Comparison of ENCODE assay signal across 8 cellular contexts in the genomic region with DNA sequence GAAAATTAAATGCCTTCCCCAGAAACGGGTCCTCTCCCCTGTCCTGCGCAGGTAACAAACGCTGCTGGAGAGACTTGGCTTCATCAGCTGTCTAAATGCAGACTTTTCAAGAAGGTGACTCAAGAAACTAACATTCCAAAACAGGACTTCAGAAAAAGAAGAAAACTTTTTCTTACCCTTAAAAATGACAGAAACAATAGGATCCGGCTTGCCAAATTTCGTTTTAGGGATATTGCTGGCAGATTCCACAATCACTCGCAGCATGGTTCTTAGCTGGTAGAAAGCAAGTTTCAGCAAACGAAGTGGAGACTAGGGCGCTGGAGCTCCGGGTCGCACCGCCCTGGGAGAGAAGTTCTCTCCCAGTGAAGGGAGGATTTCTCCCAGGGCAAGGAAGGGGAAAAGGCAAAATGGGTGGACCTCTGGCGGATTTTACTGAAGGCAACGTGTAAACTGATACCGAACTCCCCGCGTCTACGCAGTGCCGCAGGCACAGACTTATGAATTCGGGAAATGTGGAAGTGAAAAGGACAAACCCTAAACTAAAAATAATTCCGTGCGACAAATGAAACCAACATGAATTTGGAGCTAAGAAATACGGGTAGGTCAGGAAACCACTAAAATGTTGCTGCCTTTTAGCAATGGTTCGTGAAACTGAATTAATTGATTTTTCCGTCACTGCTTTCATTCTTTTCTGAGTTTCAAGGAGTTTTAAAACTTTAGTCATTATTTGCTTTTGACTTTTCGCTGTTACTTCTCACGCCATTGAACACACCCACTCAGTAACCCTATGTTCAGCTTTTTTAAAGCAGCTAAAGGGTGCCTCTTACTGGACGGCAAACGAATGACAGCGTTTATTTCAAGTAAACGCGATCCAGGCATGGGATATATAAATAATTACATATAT. TPM values are rescaled to one million over a fixed set of nuclear protein-coding genes. Genes with fewer than 3 reads are reported as not detected.
DNase-seq lines count a peak whose midpoint lies in the region; ATAC-seq and TF ChIP-seq lines count a peak whose summit lies in the region.

A gene with protein sequence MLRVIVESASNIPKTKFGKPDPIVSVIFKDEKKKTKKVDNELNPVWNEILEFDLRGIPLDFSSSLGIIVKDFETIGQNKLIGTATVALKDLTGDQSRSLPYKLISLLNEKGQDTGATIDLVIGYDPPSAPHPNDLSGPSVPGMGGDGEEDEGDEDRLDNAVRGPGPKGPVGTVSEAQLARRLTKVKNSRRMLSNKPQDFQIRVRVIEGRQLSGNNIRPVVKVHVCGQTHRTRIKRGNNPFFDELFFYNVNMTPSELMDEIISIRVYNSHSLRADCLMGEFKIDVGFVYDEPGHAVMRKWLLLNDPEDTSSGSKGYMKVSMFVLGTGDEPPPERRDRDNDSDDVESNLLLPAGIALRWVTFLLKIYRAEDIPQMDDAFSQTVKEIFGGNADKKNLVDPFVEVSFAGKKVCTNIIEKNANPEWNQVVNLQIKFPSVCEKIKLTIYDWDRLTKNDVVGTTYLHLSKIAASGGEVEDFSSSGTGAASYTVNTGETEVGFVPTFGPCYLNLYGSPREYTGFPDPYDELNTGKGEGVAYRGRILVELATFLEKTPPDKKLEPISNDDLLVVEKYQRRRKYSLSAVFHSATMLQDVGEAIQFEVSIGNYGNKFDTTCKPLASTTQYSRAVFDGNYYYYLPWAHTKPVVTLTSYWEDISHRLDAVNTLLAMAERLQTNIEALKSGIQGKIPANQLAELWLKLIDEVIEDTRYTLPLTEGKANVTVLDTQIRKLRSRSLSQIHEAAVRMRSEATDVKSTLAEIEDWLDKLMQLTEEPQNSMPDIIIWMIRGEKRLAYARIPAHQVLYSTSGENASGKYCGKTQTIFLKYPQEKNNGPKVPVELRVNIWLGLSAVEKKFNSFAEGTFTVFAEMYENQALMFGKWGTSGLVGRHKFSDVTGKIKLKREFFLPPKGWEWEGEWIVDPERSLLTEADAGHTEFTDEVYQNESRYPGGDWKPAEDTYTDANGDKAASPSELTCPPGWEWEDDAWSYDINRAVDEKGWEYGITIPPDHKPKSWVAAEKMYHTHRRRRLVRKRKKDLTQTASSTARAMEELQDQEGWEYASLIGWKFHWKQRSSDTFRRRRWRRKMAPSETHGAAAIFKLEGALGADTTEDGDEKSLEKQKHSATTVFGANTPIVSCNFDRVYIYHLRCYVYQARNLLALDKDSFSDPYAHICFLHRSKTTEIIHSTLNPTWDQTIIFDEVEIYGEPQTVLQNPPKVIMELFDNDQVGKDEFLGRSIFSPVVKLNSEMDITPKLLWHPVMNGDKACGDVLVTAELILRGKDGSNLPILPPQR (N-terminal part only) (minus strand): TSS at position 404 of the 904 bp plus-strand sequence. CDS start 140 bp downstream, at position 264.

- WGBS in heart left ventricle, 4 donors, result 1 to 2% (median 1%) methylated on average over 30 to 31 of the region's 31 CpGs

- TF ChIP-seq POLR2A in heart left ventricle (IDR thresholded peaks at IDR 0.05), result peak in 1 of 2 donors; percentile 39

- TF ChIP-seq CTCF in KMS-11 (conservative IDR thresholded peaks at IDR 0.05; ENCODE audit: low read depth, low read length) (peak; percentile 51; the same call in 1 of the 2 replicates), heart left ventricle (IDR thresholded peaks at IDR 0.05) (peak in 11 of 12 donors; percentile 41 to 75 (median 63)), parathyroid adenoma (IDR thresholded peaks at IDR 0.05) (peak; percentile 49)

- intact Hi-C loops in heart left ventricle (cut with DNase I), result loop anchor here (1.0 to 5.0 kb wide), 5 partner anchors 40 to 106 kb away; no protein-coding TSS in a partner anchor

- H3K27ac ChIP-seq in KMS-11, result peak within 1 kb of the TSS; percentile 34; the same call in 1 of the 2 replicates
- peak within 1 kb of the TSS; percentile 66 for H3K27ac ChIP-seq in angular gyrus (ENCODE audit: low read depth, low read length)
- H3K27ac ChIP-seq in heart left ventricle, result peak within 1 kb of the TSS; percentile 35 to 90 (median 79)
- H3K27ac ChIP-seq in parathyroid adenoma, result peak within 1 kb of the TSS; percentile 94

- DNase-seq in DMS79 treated with DMSO at 0.1 percent for 48 hours (lab: John Stamatoyannopoulos, UW) (peak; percentile 30), SK-MEL-5 (ENCODE audit: low read depth, low spot score) (peak; percentile 77), heart left ventricle (peak; percentile 57 to 72 (median 61)), cerebellar nuclear complex (lab: John Stamatoyannopoulos, UW) (no peak)

- H3K4me3 ChIP-seq in KMS-11 (IDR thresholded peaks at IDR 0.05; ENCODE audit: insufficient read depth, low read depth, low read length), result no peak within 1 kb of the TSS
- H3K4me3 ChIP-seq in heart left ventricle, result peak within 1 kb of the TSS; percentile 21 to 72 (median 58)
- peak within 1 kb of the TSS; percentile 92 for H3K4me3 ChIP-seq in parathyroid adenoma (ENCODE audit: low read depth, low read length)

- H3K4me2 ChIP-seq in KMS-11, result peak within 1 kb of the TSS; percentile 94
- H3K4me2 ChIP-seq in parathyroid adenoma (ENCODE audit: low read length), result peak within 1 kb of the TSS; percentile 90

- H3K79me2 ChIP-seq in KMS-11 (ENCODE audit: insufficient read depth, low read depth) (no peaks in the 10 kb centered on the region), parathyroid adenoma (peaks cover 13% of the 10 kb centered on the region)

- H3K9ac ChIP-seq in KMS-11 (peak within 1 kb of the TSS; percentile 28; the same call in 1 of the 2 replicates), parathyroid adenoma (peak within 1 kb of the TSS; percentile 57)

- H4K20me1 ChIP-seq in KMS-11 (ENCODE audit: insufficient read depth), result no peaks in the 10 kb centered on the region

- H3K36me3 ChIP-seq in KMS-11 (ENCODE audit: insufficient read depth) (no peaks in the 10 kb centered on the region), heart left ventricle (peaks cover 0 to 4% (median 0%) of the 10 kb centered on the region in 9 donors), parathyroid adenoma (ENCODE audit: control insufficient read depth, insufficient read depth, low read length) (no peaks in the 10 kb centered on the region)

- peak within 1 kb of the TSS; percentile 95 for H2AFZ ChIP-seq in KMS-11 (ENCODE audit: low read depth)
- peak within 1 kb of the TSS; percentile 85 for H2AFZ ChIP-seq in parathyroid adenoma

- ATAC-seq in GM21576 (IDR thresholded peaks at IDR 0.05; ENCODE audit: unreplicated experiment) (peak; percentile 79), heart left ventricle (peak; percentile 78 to 91 (median 87))

- no peaks in the 10 kb centered on the region for H3K9me3 ChIP-seq in heart left ventricle
- H3K9me3 ChIP-seq in parathyroid adenoma (ENCODE audit: control insufficient read depth, low read length), result no peaks in the 10 kb centered on the region

- H3K27me3 ChIP-seq in KMS-11 (ENCODE audit: insufficient read depth, low read depth) (0 out of 2 replicates have a peak, but pooled peaks cover 3% of the 10 kb centered on the region), heart left ventricle (no peaks in the 10 kb centered on the region), parathyroid adenoma (ENCODE audit: control insufficient read depth, insufficient read depth, low read length) (no peaks in the 10 kb centered on the region)

- H3K4me1 ChIP-seq in KMS-11 (ENCODE audit: low read depth, poor library complexity, severe bottlenecking), result peaks cover 24% of the 10 kb centered on the region
- H3K4me1 ChIP-seq in heart left ventricle, result peaks cover 0 to 31% (median 7%) of the 10 kb centered on the region in 12 donors
- H3K4me1 ChIP-seq in parathyroid adenoma, result peaks cover 8% of the 10 kb centered on the region

- in situ Hi-C loops in SK-MEL-5 (cut with HindIII; ENCODE audit: low pct_unique_long_range_greater_than_20kb, low sequenced_read_pairs), result no loop called here

RNA-seq across cellular contexts. Expression of the gene that starts here (rescaled TPM):
- 8.9 and 9.1 TPM in 2 replicates for total RNA-seq in SK-MEL-5 (2014; rRNA removed; shearing (Covaris generic))
- 17.8 and 23.8 TPM in 2 replicates for polyA plus RNA-seq in SK-MEL-5 (2015; cell fraction: cytosol; rRNA removed)
- polyA plus RNA-seq in SK-MEL-5 (2015; cell fraction: nucleus; rRNA removed), result 13.7 and 13.9 TPM in 2 replicates
- 10 to 100 TPM; 16.0 to 64.5 (median 37.2) TPM for total RNA-seq in heart left ventricle
- polyA plus RNA-seq in heart left ventricle, result 10 to 100 TPM; 13.2 to 14.7 TPM

Comparison
In these comparisons a context has a peak if more than half of its experiments do, and no peak if none do; other contexts are left out.
1. DNase-seq: peak in DMS79 treated with DMSO at 0.1 percent for 48 hours (single experiment), SK-MEL-5 (single experiment) and heart left ventricle (5 of 5); none in cerebellar nuclear complex (0 of 2).
2. H3K27ac ChIP-seq: peak in every context shown above with its lines; median percentile 94 in parathyroid adenoma; 79 in heart left ventricle; 66 in angular gyrus; 34 in KMS-11.
3. Peak in every context shown above with its lines, with median percentiles within 50 percentile points of each other: CTCF ChIP-seq.